Comparison of ENCODE assay signal across 32 cellular contexts in genomic region chr7:8078418-8078817, GRCh38.
"Had no signal": no experiment of that assay in that cellular context is flagged by ENCODE, and none has a peak within 500 bp of the region (broad histone marks: within the 10 kb centered on the region; RNA-seq: fewer than 3 reads in every experiment).

No MANE protein-coding gene starts in this region.

- DNase-seq: activated CD4-positive, alpha-beta memory T cell treated with anti-CD3 and anti-CD28 coated beads, Interleukin-2, amount 10 ng/mL, durations not matched to agents 7 days and 5 days; activated CD4-positive, alpha-beta T cell treated with anti-CD3 and anti-CD28 coated beads for 1 hour; activated CD4-positive, alpha-beta T cell treated with anti-CD3 and anti-CD28 coated beads for 4 hours; activated CD4-positive, alpha-beta T cell treated with anti-CD3 and anti-CD28 coated beads, Interleukin-2, amount 10 ng/mL, durations not matched to agents 7 days and 5 days; activated CD4-positive, alpha-beta T cell treated with anti-CD3 and anti-CD28 coated beads, Interleukin-2, amount 50 U/mL, for 4 hours; activated CD8-positive, alpha-beta memory T cell treated with anti-CD3 and anti-CD28 coated beads, Interleukin-2, amount 50 U/mL, for 48 hours; activated gamma-delta T cell; activated naive CD4-positive, alpha-beta T cell; activated naive CD4-positive, alpha-beta T cell treated with anti-CD3 and anti-CD28 coated beads, Interleukin-2, amount 10 ng/mL, durations not matched to agents 7 days and 5 days; activated naive CD8-positive, alpha-beta T cell treated with anti-CD3 and anti-CD28 coated beads, Interleukin-2, amount 10 ng/mL, durations not matched to agents 7 days and 5 days; activated T-cell treated with anti-CD3 and anti-CD28 coated beads for 4 hours; activated T-cell treated with anti-CD3 and anti-CD28 coated beads, Interleukin-2, amount 50 U/mL, for 24 hours; activated T-cell treated with anti-CD3 and anti-CD28 coated beads, Interleukin-2, amount 50 U/mL, for 72 hours; central memory CD4-positive, alpha-beta T cell; cerebellar nuclear complex; colonic mucosa; effector CD8-positive, alpha-beta T cell; esophagus squamous epithelium; foreskin melanocyte; T-helper 2 cell had no signal

- H3K4me3 Mint-ChIP-seq: activated CD4-positive, alpha-beta memory T cell treated with anti-CD3 and anti-CD28 coated beads, Interleukin-2, amount 10 ng/mL, durations not matched to agents 7 days and 5 days; activated CD4-positive, alpha-beta T cell treated with anti-CD3 and anti-CD28 coated beads, Interleukin-2, amount 10 ng/mL, durations not matched to agents 7 days and 5 days; activated naive CD4-positive, alpha-beta T cell treated with anti-CD3 and anti-CD28 coated beads, Interleukin-2, amount 10 ng/mL, durations not matched to agents 7 days and 5 days; activated naive CD8-positive, alpha-beta T cell treated with anti-CD3 and anti-CD28 coated beads, Interleukin-2, amount 10 ng/mL, durations not matched to agents 7 days and 5 days; activated T-cell treated with anti-CD3 and anti-CD28 coated beads, Interleukin-2, amount 50 U/mL, for 24 hours; activated T-cell treated with anti-CD3 and anti-CD28 coated beads, Interleukin-2, amount 50 U/mL, for 72 hours; brain; WTC11 had no signal

- H3K9me3 ChIP-seq: ascending aorta, breast epithelium, colonic mucosa, esophagus squamous epithelium, gastroesophageal sphincter had no signal

- H3K27me3 Mint-ChIP-seq: activated CD4-positive, alpha-beta memory T cell treated with anti-CD3 and anti-CD28 coated beads, Interleukin-2, amount 10 ng/mL, durations not matched to agents 7 days and 5 days; activated CD4-positive, alpha-beta T cell treated with anti-CD3 and anti-CD28 coated beads, Interleukin-2, amount 10 ng/mL, durations not matched to agents 7 days and 5 days; activated naive CD4-positive, alpha-beta T cell treated with anti-CD3 and anti-CD28 coated beads, Interleukin-2, amount 10 ng/mL, durations not matched to agents 7 days and 5 days; activated naive CD8-positive, alpha-beta T cell treated with anti-CD3 and anti-CD28 coated beads, Interleukin-2, amount 10 ng/mL, durations not matched to agents 7 days and 5 days; activated T-cell treated with anti-CD3 and anti-CD28 coated beads, Interleukin-2, amount 50 U/mL, for 24 hours; brain had no signal

- H3K4me1 Mint-ChIP-seq: activated CD4-positive, alpha-beta memory T cell treated with anti-CD3 and anti-CD28 coated beads, Interleukin-2, amount 10 ng/mL, durations not matched to agents 7 days and 5 days; activated CD4-positive, alpha-beta T cell treated with anti-CD3 and anti-CD28 coated beads, Interleukin-2, amount 10 ng/mL, durations not matched to agents 7 days and 5 days; activated naive CD4-positive, alpha-beta T cell treated with anti-CD3 and anti-CD28 coated beads, Interleukin-2, amount 10 ng/mL, durations not matched to agents 7 days and 5 days; WTC11 had no signal

- H3K27ac ChIP-seq: ascending aorta, breast epithelium, cardiac muscle cell, colonic mucosa, epithelial cell of prostate, esophagus squamous epithelium, gastroesophageal sphincter, VCaP had no signal

- H3K4me1 ChIP-seq: ascending aorta, breast epithelium, colonic mucosa, esophagus squamous epithelium, gastroesophageal sphincter had no signal

- H3K27ac Mint-ChIP-seq: activated CD4-positive, alpha-beta memory T cell treated with anti-CD3 and anti-CD28 coated beads, Interleukin-2, amount 10 ng/mL, durations not matched to agents 7 days and 5 days; activated CD4-positive, alpha-beta T cell treated with anti-CD3 and anti-CD28 coated beads, Interleukin-2, amount 10 ng/mL, durations not matched to agents 7 days and 5 days; activated naive CD4-positive, alpha-beta T cell treated with anti-CD3 and anti-CD28 coated beads, Interleukin-2, amount 10 ng/mL, durations not matched to agents 7 days and 5 days; activated naive CD4-positive, alpha-beta T cell treated with anti-CD3 and anti-CD28 coated beads, Interleukin-2, amount 50 U/mL, for 72 hours; activated naive CD8-positive, alpha-beta T cell treated with anti-CD3 and anti-CD28 coated beads, Interleukin-2, amount 10 ng/mL, durations not matched to agents 7 days and 5 days; activated T-cell treated with anti-CD3 and anti-CD28 coated beads, Interleukin-2, amount 50 U/mL, for 24 hours; activated T-cell treated with anti-CD3 and anti-CD28 coated beads, Interleukin-2, amount 50 U/mL, for 72 hours; brain; WTC11 had no signal

- H3K9me3 Mint-ChIP-seq: activated CD4-positive, alpha-beta memory T cell treated with anti-CD3 and anti-CD28 coated beads, Interleukin-2, amount 10 ng/mL, durations not matched to agents 7 days and 5 days; activated CD4-positive, alpha-beta T cell treated with anti-CD3 and anti-CD28 coated beads, Interleukin-2, amount 10 ng/mL, durations not matched to agents 7 days and 5 days; activated naive CD4-positive, alpha-beta T cell treated with anti-CD3 and anti-CD28 coated beads, Interleukin-2, amount 10 ng/mL, durations not matched to agents 7 days and 5 days; activated naive CD8-positive, alpha-beta T cell treated with anti-CD3 and anti-CD28 coated beads, Interleukin-2, amount 10 ng/mL, durations not matched to agents 7 days and 5 days; activated T-cell treated with anti-CD3 and anti-CD28 coated beads, Interleukin-2, amount 50 U/mL, for 24 hours; activated T-cell treated with anti-CD3 and anti-CD28 coated beads, Interleukin-2, amount 50 U/mL, for 72 hours had no signal

- H3K27me3 ChIP-seq: ascending aorta, breast epithelium, cardiac muscle cell, colonic mucosa, esophagus squamous epithelium, gastroesophageal sphincter had no signal

- H3K36me3 ChIP-seq: ascending aorta, breast epithelium, cardiac muscle cell, colonic mucosa, esophagus squamous epithelium, gastroesophageal sphincter had no signal

- FAIRE-seq: endometrium, endothelial cell of umbilical vein, TTC549 had no signal

- H3K4me3 ChIP-seq: ascending aorta, breast epithelium, cardiac muscle cell, colonic mucosa, esophagus squamous epithelium, gastroesophageal sphincter had no signal

- H3K36me3 Mint-ChIP-seq: activated naive CD4-positive, alpha-beta T cell treated with anti-CD3 and anti-CD28 coated beads, Interleukin-2, amount 50 U/mL, for 72 hours had no signal

- ATAC-seq: activated naive CD4-positive, alpha-beta T cell treated with anti-CD3 and anti-CD28 coated beads, Interleukin-2, amount 50 U/mL, for 72 hours; activated T-cell treated with anti-CD3 and anti-CD28 coated beads, Interleukin-2, amount 50 U/mL, for 72 hours; gastroesophageal sphincter; WTC11 had no signal
